ENCODE assay signal across 8 cellular contexts in genomic region chr1:44819594-44820327, GRCh38. TPM values are rescaled to one million over a fixed set of nuclear protein-coding genes. Genes with fewer than 3 reads are reported as not detected.
A peak's percentile ranks its signal among the peaks of the same experiment; 100 is the strongest.
DNase-seq lines count a peak whose midpoint lies in the region; FAIRE-seq and TF ChIP-seq lines count a peak whose summit lies in the region.

No MANE protein-coding gene starts in this region.

- H3K36me3 ChIP-seq in HEK293 (ENCODE audit: control insufficient read depth in 2 of 2, insufficient read depth in 1 of 2, low read length in 2 of 2) (peaks cover 0 to 9% of the 10 kb centered on the region in 2 experiments; a peak in 1 of 3 replicates), keratinocyte (ENCODE audit: control insufficient read depth in 2 of 2, extremely low read depth in 1 of 2, insufficient read depth in 2 of 2, low read length in 2 of 2) (peaks cover 0 to 1% of the 10 kb centered on the region in 2 experiments)

- DNase-seq in MV-4-11 (lab: John Stamatoyannopoulos, UW) (peak; percentile 99), cerebellar cortex (ENCODE audit: low spot score) (peak; percentile 94), keratinocyte (ENCODE audit: low read depth, low spot score) (no peak), NCI-H1092 treated with DMSO at 0.1 percent for 48 hours (lab: John Stamatoyannopoulos, UW) (no peak)
- peak; percentile 65 for DNase-seq in activated CD4-positive, CD25-positive, alpha-beta regulatory T cell treated with anti-CD3 and anti-CD28 coated beads, Interleukin-2, amount 50 U/mL, for 16 hours (ENCODE audit: low read depth, low spot score)
- peak; percentile 79 to 86 for DNase-seq in stimulated activated CD4-positive, alpha-beta T cell treated with anti-CD3 and anti-CD28 coated beads, Interleukin-15, amount 100 ng/mL, for 48 hours (ENCODE audit: low read depth in 2 of 2)

- POLR2A ChIA-PET in HEK293 (lab: Yijun Ruan, JAX), result interaction anchor here (0.6 to 6.1 kb wide), 24 partner anchors 10 to 1427 kb away, joined by 3 to 84 read pairs (median 6); partner anchors contain the start of genes BEST4, BTBD19, DYNLT4 and HECTD3

- peak overlapping the region; percentile 90 for H3K4me2 ChIP-seq in keratinocyte (ENCODE audit: control insufficient read depth, extremely low read depth, insufficient read depth, low read depth, low read length)

- H3K79me2 ChIP-seq in keratinocyte (ENCODE audit: control insufficient read depth, insufficient read depth, low read length), result no peaks in the 10 kb centered on the region

- CTCF ChIA-PET in HEK293 (lab: Yijun Ruan, JAX), result interaction anchor here (0.6 to 3.2 kb wide), 8 partner anchors 10 to 677 kb away, joined by 3 to 28 read pairs (median 4); partner anchors contain the start of gene PLK3

- peak overlapping the region; percentile 97 for H2AFZ ChIP-seq in keratinocyte (ENCODE audit: control insufficient read depth, low read length)

- no peaks in the 10 kb centered on the region for H3K27me3 ChIP-seq in keratinocyte (ENCODE audit: control insufficient read depth, extremely low read depth, insufficient read depth, low read length)

- FAIRE-seq in keratinocyte (lab: Jason Lieb, UNC), result peak; percentile 29

- dilution Hi-C loops in keratinocyte (cut with MboI; ENCODE audit: extremely low pct_ligation_motif_present, low sequenced_read_pairs), result no loop called here

- H3K27ac ChIP-seq in HEK293 (ENCODE audit: extremely low read depth, low read depth, low read length) (peak overlapping the region; percentile 91), keratinocyte (ENCODE audit: control insufficient read depth, insufficient read depth, low read length) (peak overlapping the region; percentile 100)

- H4K20me1 ChIP-seq in keratinocyte (ENCODE audit: control insufficient read depth, extremely low read depth, insufficient read depth, low read length), result no peaks in the 10 kb centered on the region

- peak overlapping the region; percentile 98 for H3K9ac ChIP-seq in keratinocyte (ENCODE audit: control insufficient read depth, extremely low read depth, insufficient read depth, low read length)

- H3K4me3 ChIP-seq in GM08714 (ENCODE audit: low read length) (peak overlapping the region; percentile 74), HEK293 (ENCODE audit: low read depth, low read length) (peak overlapping the region; percentile 31), keratinocyte (ENCODE audit: control insufficient read depth in 2 of 3, extremely low read depth in 1 of 3, insufficient read depth in 2 of 3, low read depth in 1 of 3, low read length in 3 of 3) (peak overlapping the region; percentile 20 to 83 (median 33))

- H3K4me1 ChIP-seq in HEK293 (ENCODE audit: control insufficient read depth, insufficient read depth, low read length) (no peaks in the 10 kb centered on the region), keratinocyte (ENCODE audit: control insufficient read depth, extremely low read depth, insufficient read depth, low read length) (peaks cover 34% of the 10 kb centered on the region)

- H3K9me1 ChIP-seq in keratinocyte (ENCODE audit: control insufficient read depth, extremely low read depth, insufficient read depth, low read length), result no peaks in the 10 kb centered on the region

- no peaks in the 10 kb centered on the region for H3K9me3 ChIP-seq in HEK293 (ENCODE audit: control insufficient read depth, insufficient read depth, low read depth, low read length)
- no peaks in the 10 kb centered on the region for H3K9me3 ChIP-seq in keratinocyte (ENCODE audit: control insufficient read depth, low read depth, low read length)

- TF ChIP-seq CTCF in HEK293 (tag by site-specific recombination; IDR thresholded peaks at IDR 0.05), result no peak
- peak in 1 of 3 experiments; percentile 7 for TF ChIP-seq CTCF in keratinocyte (optimal IDR thresholded peaks at IDR 0.05 in 1 of 3, IDR thresholded peaks at IDR 0.05 in 1 of 3, conservative IDR thresholded peaks at IDR 0.05 in 1 of 3; ENCODE audit: extremely low read depth in 1 of 3, insufficient read depth in 2 of 3, low read length in 3 of 3)

TF ChIP-seq in HEK293, 187 proteins besides CTCF, POLR2A, EP300 and RAD21 (continues in another document):
- TF ChIP-seq ZNF623 (tag by site-specific recombination; IDR thresholded peaks at IDR 0.05) (no peak), ZNF10 (tag by site-specific recombination; IDR thresholded peaks at IDR 0.05) (no peak), ZNF175 (tag by site-specific recombination; IDR thresholded peaks at IDR 0.05) (no peak), ZNF335 (tag by site-specific recombination; conservative IDR thresholded peaks at IDR 0.05) (no peak; the same call in 1 of the 2 replicates), ZNF354C (tag by site-specific recombination; IDR thresholded peaks at IDR 0.05; ENCODE audit: borderline replicate concordance, low read depth) (no peak), ZNF610 (tag by site-specific recombination; IDR thresholded peaks at IDR 0.05; ENCODE audit: borderline replicate concordance) (no peak; the same call in 1 of the 2 replicates), ZNF664 (tag by site-specific recombination; IDR thresholded peaks at IDR 0.05) (no peak), ZNF692 (tag by site-specific recombination; IDR thresholded peaks at IDR 0.05) (0 out of 2 replicates have a peak, but pooled peaks have one; percentile 40), ZNF221 (tag by site-specific recombination; IDR thresholded peaks at IDR 0.05; ENCODE audit: borderline replicate concordance) (no peak), HOXD13 (CRISPR knock-in tag; IDR thresholded peaks at IDR 0.05; ENCODE audit: borderline replicate concordance) (no peak), ZNF394 (tag by site-specific recombination; IDR thresholded peaks at IDR 0.05; ENCODE audit: borderline replicate concordance) (peak; percentile 99), ZNF239 (tag by site-specific recombination; IDR thresholded peaks at IDR 0.05) (no peak)

RNA-seq across cellular contexts. Expression of gene BTBD19, which starts 11.4 kb away (rescaled TPM):
- polyA plus RNA-seq in keratinocyte, result 2.2 to 3.9 TPM (median 2.9 TPM) in 3 replicates
- polyA plus RNA-seq in keratinocyte (2011; ENCODE audit: low read depth), result 4.7 TPM
- polyA plus RNA-seq in keratinocyte (2011; cell fraction: cytosol; rRNA removed), result 0.47 and 0.50 TPM in 2 replicates
- 19.0 and 20.5 TPM in 2 replicates for polyA plus RNA-seq in keratinocyte (2011; cell fraction: nucleus; rRNA removed)
- 1.7 and 4.0 TPM in 2 replicates for polyA plus RNA-seq in keratinocyte (2012; ENCODE audit: low replicate concordance)
- polyA minus RNA-seq in keratinocyte, result 1.1 to 2.5 TPM (median 2.2 TPM) in 3 replicates
- polyA minus RNA-seq in keratinocyte (2011; cell fraction: cytosol; rRNA and poly(A)+ RNA removed), result not detected
- 5.1 and 5.5 TPM in 2 replicates for polyA minus RNA-seq in keratinocyte (2011; cell fraction: nucleus; rRNA and poly(A)+ RNA removed)

RNA-seq across cellular contexts. Expression of gene DYNLT4, which starts 12.6 kb away (rescaled TPM):
- not detected in 3 replicates for polyA plus RNA-seq in keratinocyte
- polyA plus RNA-seq in keratinocyte (2011; ENCODE audit: low read depth), result not detected
- not detected in 2 replicates for polyA plus RNA-seq in keratinocyte (2011; cell fraction: cytosol; rRNA removed)
- polyA plus RNA-seq in keratinocyte (2011; cell fraction: nucleus; rRNA removed), result not detected in 2 replicates
- 0.48 and 0.80 TPM in 2 replicates for polyA plus RNA-seq in keratinocyte (2012; ENCODE audit: low replicate concordance)
- not detected in 3 replicates for polyA minus RNA-seq in keratinocyte
- polyA minus RNA-seq in keratinocyte (2011; cell fraction: cytosol; rRNA and poly(A)+ RNA removed), result not detected
- polyA minus RNA-seq in keratinocyte (2011; cell fraction: nucleus; rRNA and poly(A)+ RNA removed), result not detected in 2 replicates

RNA-seq across cellular contexts. Expression of gene PLK3, which starts 19.6 kb away (rescaled TPM):
- 30.6 to 34.0 TPM (median 33.5 TPM) in 3 replicates for polyA plus RNA-seq in keratinocyte
- polyA plus RNA-seq in keratinocyte (2011; ENCODE audit: low read depth), result 38.6 TPM
- polyA plus RNA-seq in keratinocyte (2011; cell fraction: cytosol; rRNA removed), result 23.9 and 32.6 TPM in 2 replicates
- 111 and 118 TPM in 2 replicates for polyA plus RNA-seq in keratinocyte (2011; cell fraction: nucleus; rRNA removed)
- polyA plus RNA-seq in keratinocyte (2012; ENCODE audit: low replicate concordance), result 21.8 and 38.7 TPM in 2 replicates
- polyA minus RNA-seq in keratinocyte, result 30.0 to 41.4 TPM (median 39.0 TPM) in 3 replicates
- polyA minus RNA-seq in keratinocyte (2011; cell fraction: cytosol; rRNA and poly(A)+ RNA removed), result 31.7 TPM
- 46.9 and 49.6 TPM in 2 replicates for polyA minus RNA-seq in keratinocyte (2011; cell fraction: nucleus; rRNA and poly(A)+ RNA removed)

RNA-seq across cellular contexts. Expression of gene PTCH2, which starts 23.3 kb away (rescaled TPM):
- polyA plus RNA-seq in keratinocyte, result 0.01 to 0.19 TPM (median 0.03 TPM) in 3 replicates
- polyA plus RNA-seq in keratinocyte (2011; ENCODE audit: low read depth), result not detected
- polyA plus RNA-seq in keratinocyte (2011; cell fraction: cytosol; rRNA removed), result 0.04 TPM in 1 of 2 replicates, not detected in the other
- polyA plus RNA-seq in keratinocyte (2011; cell fraction: nucleus; rRNA removed), result 0.60 and 0.67 TPM in 2 replicates
- 0.02 and 0.32 TPM in 2 replicates for polyA plus RNA-seq in keratinocyte (2012; ENCODE audit: low replicate concordance)
- 0.10 to 0.16 TPM (median 0.13 TPM) in 3 replicates for polyA minus RNA-seq in keratinocyte
- polyA minus RNA-seq in keratinocyte (2011; cell fraction: cytosol; rRNA and poly(A)+ RNA removed), result 1.9 TPM
- polyA minus RNA-seq in keratinocyte (2011; cell fraction: nucleus; rRNA and poly(A)+ RNA removed), result 0.11 and 0.31 TPM in 2 replicates

RNA-seq across cellular contexts. Expression of gene BEST4, which starts 31.8 kb away (rescaled TPM):
- polyA plus RNA-seq in keratinocyte, result 0.07 to 0.14 TPM (median 0.13 TPM) in 3 replicates
- 0.21 TPM for polyA plus RNA-seq in keratinocyte (2011; ENCODE audit: low read depth)
- 0.03 TPM in 1 of 2 replicates, not detected in the other for polyA plus RNA-seq in keratinocyte (2011; cell fraction: cytosol; rRNA removed)
- 0.43 and 0.53 TPM in 2 replicates for polyA plus RNA-seq in keratinocyte (2011; cell fraction: nucleus; rRNA removed)
- 0.14 TPM in 1 of 2 replicates, not detected in the other for polyA plus RNA-seq in keratinocyte (2012; ENCODE audit: low replicate concordance)
- 0.16 TPM in 1 of 3 replicates, not detected in the others for polyA minus RNA-seq in keratinocyte
- not detected for polyA minus RNA-seq in keratinocyte (2011; cell fraction: cytosol; rRNA and poly(A)+ RNA removed)
- not detected in 2 replicates for polyA minus RNA-seq in keratinocyte (2011; cell fraction: nucleus; rRNA and poly(A)+ RNA removed)

Comparison
In these comparisons a context has a peak if more than half of its experiments do, and no peak if none do; other contexts are left out.
1. DNase-seq: peak in MV-4-11 (single experiment), activated CD4-positive, CD25-positive, alpha-beta regulatory T cell treated with anti-CD3 and anti-CD28 coated beads, Interleukin-2, amount 50 U/mL, for 16 hours (single experiment), cerebellar cortex (single experiment) and stimulated activated CD4-positive, alpha-beta T cell treated with anti-CD3 and anti-CD28 coated beads, Interleukin-15, amount 100 ng/mL, for 48 hours (2 of 2); none in keratinocyte (single experiment) and NCI-H1092 treated with DMSO at 0.1 percent for 48 hours (single experiment).
2. Peak in every context shown above with its lines, with median percentiles within 50 percentile points of each other: H3K4me3 ChIP-seq.